In the genomic region with DNA sequence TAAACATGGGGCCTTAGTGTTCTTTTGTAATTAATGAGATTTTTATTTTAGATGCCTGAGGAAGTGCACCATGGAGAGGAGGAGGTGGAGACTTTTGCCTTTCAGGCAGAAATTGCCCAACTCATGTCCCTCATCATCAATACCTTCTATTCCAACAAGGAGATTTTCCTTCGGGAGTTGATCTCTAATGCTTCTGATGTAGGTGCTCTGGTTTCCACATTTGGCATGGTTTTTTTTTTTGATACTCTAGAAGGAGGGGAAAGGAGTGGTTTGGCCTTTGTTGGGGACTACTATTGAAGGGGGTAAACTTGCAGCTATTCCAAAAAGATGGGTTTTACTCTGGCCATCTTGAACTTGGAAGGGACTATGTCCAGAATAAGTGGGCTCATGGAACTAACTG, we compare ENCODE assay signal across 8 cellular contexts. TPM values are rescaled to one million over a fixed set of nuclear protein-coding genes. Genes with fewer than 3 reads are reported as not detected.
DNase-seq lines count a peak whose midpoint lies in the region; ATAC-seq and TF ChIP-seq lines count a peak whose summit lies in the region.

No MANE protein-coding gene starts in this region.

- no peaks in the 10 kb centered on the region for H3K9me3 Mint-ChIP-seq in memory B cell

- H3K27ac ChIP-seq in cardiac muscle cell (peak overlapping the region; percentile 91), body of pancreas (peak overlapping the region; percentile 98 to 99 (median 99)), upper lobe of left lung (peak overlapping the region; percentile 88 to 99 (median 94))

- no peak for TF ChIP-seq EP300 in upper lobe of left lung (IDR thresholded peaks at IDR 0.05)

- peaks cover 48% of the 10 kb centered on the region for H3K36me3 ChIP-seq in cardiac muscle cell
- peaks cover 38 to 44% of the 10 kb centered on the region in 2 donors for H3K36me3 ChIP-seq in body of pancreas (replicated peaks in 1 of 2; ENCODE audit: insufficient read depth in 1 of 2, low read depth in 2 of 2)
- peaks cover 41 to 51% (median 48%) of the 10 kb centered on the region in 4 donors for H3K36me3 ChIP-seq in upper lobe of left lung

- H3K27me3 ChIP-seq in cardiac muscle cell (no peaks in the 10 kb centered on the region), body of pancreas (no peaks in the 10 kb centered on the region), upper lobe of left lung (no peaks in the 10 kb centered on the region)

- TF ChIP-seq POLR2A in body of pancreas (IDR thresholded peaks at IDR 0.05), result no peak
- no peak for TF ChIP-seq POLR2A in upper lobe of left lung (IDR thresholded peaks at IDR 0.05)

- H3K4me1 ChIP-seq in cardiac muscle cell (ENCODE audit: low read depth) (peaks cover 8% of the 10 kb centered on the region), body of pancreas (peaks cover 62% of the 10 kb centered on the region), upper lobe of left lung (peaks cover 15 to 28% (median 23%) of the 10 kb centered on the region in 4 donors)

- intact Hi-C loops in left ventricle myocardium superior (cut with micrococcal nuclease), result no loop called here
- intact Hi-C loops in body of pancreas (cut with DNase I), result no loop called here

- TF ChIP-seq CTCF in cardiac muscle cell (IDR thresholded peaks at IDR 0.05; ENCODE audit: low read depth, low read length) (no peak), body of pancreas (IDR thresholded peaks at IDR 0.05) (no peak), upper lobe of left lung (IDR thresholded peaks at IDR 0.05) (no peak)

- WGBS in body of pancreas, 2 donors, result 0 to 10% methylated on average over 1 of the region's 1 CpG
- 17 to 35% methylated on average over 1 of the region's 1 CpG for WGBS in upper lobe of left lung, 2 donors

- peak overlapping the region; percentile 58 for H3K27ac Mint-ChIP-seq in memory B cell

- peak overlapping the region; percentile 98 for H3K4me3 Mint-ChIP-seq in memory B cell

- H3K36me3 Mint-ChIP-seq in memory B cell, result peaks cover 33% of the 10 kb centered on the region

- ATAC-seq in left ventricle myocardium superior (no peak), body of pancreas (no peak), memory B cell (ENCODE audit: low read depth) (no peak), upper lobe of left lung (ENCODE audit: low FRiP score in 2 of 2) (no peak), left lobe of liver (no peak)

- H3K4me1 Mint-ChIP-seq in memory B cell, result peaks cover 36% of the 10 kb centered on the region

- H3K9me3 ChIP-seq in cardiac muscle cell (ENCODE audit: low read depth) (no peaks in the 10 kb centered on the region), body of pancreas (no peaks in the 10 kb centered on the region), upper lobe of left lung (no peaks in the 10 kb centered on the region)

- no peaks in the 10 kb centered on the region for H3K27me3 Mint-ChIP-seq in memory B cell

- DNase-seq in cardiac muscle cell (ENCODE audit: low read depth in 1 of 2, low spot score in 1 of 2), result no peak
- no peak for DNase-seq in left ventricle myocardium superior
- DNase-seq in body of pancreas, result no peak
- no peak for DNase-seq in memory B cell (ENCODE audit: low spot score in 2 of 2)
- DNase-seq in upper lobe of left lung, result no peak
- DNase-seq in left lobe of liver (ENCODE audit: low spot score), result no peak
- DNase-seq in Ammon's horn (ENCODE audit: low spot score), result no peak
- DNase-seq in NCI-H187 treated with DMSO at 0.1 percent for 48 hours (lab: John Stamatoyannopoulos, UW), result no peak

- H3K4me3 ChIP-seq in cardiac muscle cell (peak overlapping the region; percentile 93), body of pancreas (peak overlapping the region in 1 of 2 donors; percentile 91), upper lobe of left lung (peak overlapping the region in 3 of 4 donors; percentile 79 to 98 (median 88))

RNA-seq across cellular contexts. Expression of a gene that starts 1.7 kb away (rescaled TPM):
- total RNA-seq in cardiac muscle cell (865 and 876 TPM in 2 replicates), left ventricle myocardium superior (873 TPM), body of pancreas (100 to 1,000 TPM; 269 to 441 TPM), upper lobe of left lung (100 to 1,000 TPM; 175 to 656 (median 471) TPM), left lobe of liver (187 TPM)
- polyA plus RNA-seq in cardiac muscle cell, result 665 and 702 TPM in 2 replicates

RNA-seq across cellular contexts. Expression of a gene that starts 8.7 kb away (rescaled TPM):
- total RNA-seq in cardiac muscle cell, result 34.3 and 50.5 TPM in 2 replicates
- polyA plus RNA-seq in cardiac muscle cell, result 44.4 and 63.3 TPM in 2 replicates
- 20.0 TPM for total RNA-seq in left ventricle myocardium superior
- 10 to 100 TPM; 31.1 to 33.9 TPM for total RNA-seq in body of pancreas
- total RNA-seq in upper lobe of left lung, result 10 to 100 TPM; 14.6 to 44.8 (median 29.8) TPM
- total RNA-seq in left lobe of liver, result 18.4 TPM

RNA-seq across cellular contexts. Expression of a gene that starts 16.8 kb away (rescaled TPM):
- total RNA-seq in cardiac muscle cell (23.8 and 34.2 TPM in 2 replicates), left ventricle myocardium superior (3.1 TPM), body of pancreas (10 to 100 TPM; 18.9 to 68.6 TPM), upper lobe of left lung (10 to 100 TPM in 5 of 6 donors, 1 to 10 TPM in 1; 7.8 to 27.0 (median 13.6) TPM), left lobe of liver (2.8 TPM)
- polyA plus RNA-seq in cardiac muscle cell, result 8.2 and 12.5 TPM in 2 replicates

RNA-seq across cellular contexts. Expression of a gene that starts 21.7 kb away (rescaled TPM):
- 0.21 and 0.39 TPM in 2 replicates for total RNA-seq in cardiac muscle cell
- polyA plus RNA-seq in cardiac muscle cell, result 0.29 and 0.77 TPM in 2 replicates
- not detected for total RNA-seq in left ventricle myocardium superior
- under 1 TPM; under 0.01 to 0.66 TPM for total RNA-seq in body of pancreas
- total RNA-seq in upper lobe of left lung, result not detected
- total RNA-seq in left lobe of liver, result not detected

RNA-seq across cellular contexts. Expression of a gene that starts 25.2 kb away (rescaled TPM):
- total RNA-seq in cardiac muscle cell (62.7 and 64.9 TPM in 2 replicates), left ventricle myocardium superior (217 TPM), body of pancreas (10 to 100 TPM; 44.8 to 90.3 TPM), upper lobe of left lung (10 to 100 TPM; 38.3 to 93.2 (median 45.8) TPM), left lobe of liver (37.5 TPM)
- 85.4 and 88.7 TPM in 2 replicates for polyA plus RNA-seq in cardiac muscle cell
